ENCODE assay signal across 8 cellular contexts in genomic region chr6:142927274-142927586, GRCh38.
DNase-seq lines count a peak whose midpoint lies in the region; ATAC-seq lines count a peak whose summit lies in the region.

No MANE protein-coding gene starts in this region.

- no peaks in the 10 kb centered on the region for H3K27me3 Mint-ChIP-seq in T-helper 2 cell treated with Interferon-gamma antibody and Interleukin-4, amounts not matched to agents 5 μg/mL and 100 μg/mL, for 36 hours (ENCODE audit: low read depth)

- H3K27ac ChIP-seq in substantia nigra (ENCODE audit: low read depth, low read length, poor library complexity, severe bottlenecking): peak overlapping the region; percentile 95

- H3K4me1 ChIP-seq in adipocyte (ENCODE audit: control insufficient read depth, insufficient read depth, low read length): peaks cover 48% of the 10 kb centered on the region

- H3K9me3 Mint-ChIP-seq in T-helper 2 cell treated with Interferon-gamma antibody and Interleukin-4, amounts not matched to agents 5 μg/mL and 100 μg/mL, for 36 hours: no peaks in the 10 kb centered on the region

- H3K4me1 Mint-ChIP-seq in T-helper 2 cell treated with Interferon-gamma antibody and Interleukin-4, amounts not matched to agents 5 μg/mL and 100 μg/mL, for 36 hours (ENCODE audit: low read depth): peaks cover 44% of the 10 kb centered on the region

- peak overlapping the region; percentile 89 for H3K4me3 ChIP-seq in adipocyte (ENCODE audit: low read length)

- DNase-seq in T-helper 2 cell treated with Interferon-gamma antibody and Interleukin-4, amounts not matched to agents 5 μg/mL and 100 μg/mL, for 36 hours (ENCODE audit: low spot score): no peak
- DNase-seq in T-helper 2 cell (no peak), adipocyte (ENCODE audit: low read depth) (no peak), kidney glomerular epithelial cell (lab: John Stamatoyannopoulos, UW) (peak; percentile 74), substantia nigra (lab: John Stamatoyannopoulos, UW) (no peak), RPMI8226 (no peak)

- no peaks in the 10 kb centered on the region for H3K27me3 ChIP-seq in adipocyte (replicated peaks; ENCODE audit: control insufficient read depth, insufficient read depth, low read length)

- no peaks in the 10 kb centered on the region for H3K36me3 ChIP-seq in adipocyte (ENCODE audit: control insufficient read depth, insufficient read depth, low read length, severe bottlenecking)

- H3K36me3 Mint-ChIP-seq in T-helper 2 cell treated with Interferon-gamma antibody and Interleukin-4, amounts not matched to agents 5 μg/mL and 100 μg/mL, for 36 hours (ENCODE audit: low read depth): peaks cover 14% of the 10 kb centered on the region

- peak overlapping the region; percentile 88 for H3K9ac ChIP-seq in adipocyte (ENCODE audit: low read length)

- H3K4me3 Mint-ChIP-seq in T-helper 2 cell treated with Interferon-gamma antibody and Interleukin-4, amounts not matched to agents 5 μg/mL and 100 μg/mL, for 36 hours: peak overlapping the region; percentile 88

- ATAC-seq in GM21717 (IDR thresholded peaks at IDR 0.05; ENCODE audit: unreplicated experiment) (no peak), GM21528 (IDR thresholded peaks at IDR 0.05; ENCODE audit: low FRiP score, unreplicated experiment) (no peak)

- H3K27ac Mint-ChIP-seq in T-helper 2 cell treated with Interferon-gamma antibody and Interleukin-4, amounts not matched to agents 5 μg/mL and 100 μg/mL, for 36 hours: peak overlapping the region; percentile 93

- H3K9me3 ChIP-seq in adipocyte (ENCODE audit: control insufficient read depth, low read length): no peaks in the 10 kb centered on the region
